Comparison of ENCODE assay signal across 1 cellular context in genomic region chr18:36532394-36532793, GRCh38.
TF ChIP-seq lines count a peak whose summit lies in the region.

No MANE protein-coding gene starts in this region.

TF ChIP-seq in IMR-90, 13 proteins besides CTCF, POLR2A, EP300 and RAD21 (continued from another document):
- TF ChIP-seq RCOR1 (IDR thresholded peaks at IDR 0.05; ENCODE audit: insufficient replicate concordance, low read length) = no peak
- TF ChIP-seq MXI1 (IDR thresholded peaks at IDR 0.05; ENCODE audit: borderline replicate concordance, low read depth, low read length) = no peak
- TF ChIP-seq, protein P1, sequence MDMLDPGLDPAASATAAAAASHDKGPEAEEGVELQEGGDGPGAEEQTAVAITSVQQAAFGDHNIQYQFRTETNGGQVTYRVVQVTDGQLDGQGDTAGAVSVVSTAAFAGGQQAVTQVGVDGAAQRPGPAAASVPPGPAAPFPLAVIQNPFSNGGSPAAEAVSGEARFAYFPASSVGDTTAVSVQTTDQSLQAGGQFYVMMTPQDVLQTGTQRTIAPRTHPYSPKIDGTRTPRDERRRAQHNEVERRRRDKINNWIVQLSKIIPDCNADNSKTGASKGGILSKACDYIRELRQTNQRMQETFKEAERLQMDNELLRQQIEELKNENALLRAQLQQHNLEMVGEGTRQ (IDR thresholded peaks at IDR 0.05; ENCODE audit: low read depth, low read length) = no peak
- TF ChIP-seq CHD1 (IDR thresholded peaks at IDR 0.05; ENCODE audit: low read depth, low read length) = no peak
TF ChIP-seq in IMR-90: peak in this region for 0.
